34 cellular contexts compared by ENCODE assay signal in genomic region chr2:112451317-112451716, GRCh38. TPM values are rescaled to one million over a fixed set of nuclear protein-coding genes. Genes with fewer than 3 reads are reported as not detected.
DNase-seq lines count a peak whose midpoint lies in the region; ATAC-seq, FAIRE-seq and TF ChIP-seq lines count a peak whose summit lies in the region.
"Had no signal": no experiment of that assay in that cellular context is flagged by ENCODE, and none has a peak within 500 bp of the region (broad histone marks: within the 10 kb centered on the region; RNA-seq: fewer than 3 reads in every experiment).

No MANE protein-coding gene starts in this region.

- H4K20me1 ChIP-seq in K562 (replicated peaks; ENCODE audit: control insufficient read depth, insufficient read depth, low read length): no peaks in the 10 kb centered on the region
- no peaks in the 10 kb centered on the region for H4K20me1 ChIP-seq in HepG2 (ENCODE audit: insufficient read depth, low read length)
- H4K20me1 ChIP-seq: BLaER1; BLaER1 treated with 17β-estradiol and CSF1 and Interleukin-3, amounts not matched to agents 10 nM and 100 nM had no signal

- H4K8ac ChIP-seq in neuronal stem cell (ENCODE audit: low read depth, low read length): no peak overlapping the region

- TF ChIP-seq POLR2A in K562 (conservative IDR thresholded peaks at IDR 0.05) (no peak), esophagus muscularis mucosa (IDR thresholded peaks at IDR 0.05; ENCODE audit: low read depth) (no peak), HepG2 (IDR thresholded peaks at IDR 0.05; ENCODE audit: insufficient read depth in 1 of 2, low read depth in 2 of 2, low read length in 2 of 2) (no peak)

- H3K9ac ChIP-seq in K562 (ENCODE audit: insufficient read depth in 1 of 2, low read depth in 2 of 2, low read length in 2 of 2): no peak overlapping the region
- no peak overlapping the region for H3K9ac ChIP-seq in HepG2 (ENCODE audit: insufficient read depth, low read depth, low read length)
- no peak overlapping the region for H3K9ac ChIP-seq in neuronal stem cell (ENCODE audit: low read depth, low read length, poor library complexity)
- H3K9ac ChIP-seq: BLaER1; BLaER1 treated with 17β-estradiol and CSF1 and Interleukin-3, amounts not matched to agents 10 nM and 100 nM had no signal

- H2AFZ ChIP-seq in K562 (ENCODE audit: low read depth, low read length) (0 out of 2 replicates have a peak overlapping the region, but pooled peaks have one; percentile 68), HepG2 (ENCODE audit: low read length) (no peak overlapping the region), neuronal stem cell (ENCODE audit: low read length) (peak overlapping the region; percentile 32)

- no peak for ATAC-seq in K562
- ATAC-seq in HepG2: peak; percentile 27; the same call in 2 of the 3 replicates
- no peak for ATAC-seq in HG03460 (IDR thresholded peaks at IDR 0.05; ENCODE audit: unreplicated experiment)
- no peak for ATAC-seq in GM19463 (IDR thresholded peaks at IDR 0.05; ENCODE audit: unreplicated experiment)
- no peak for ATAC-seq in GM21619 (IDR thresholded peaks at IDR 0.05; ENCODE audit: unreplicated experiment)
- ATAC-seq: A549; CD8-positive, alpha-beta T cell had no signal

- H2BK5ac ChIP-seq in neuronal stem cell (ENCODE audit: low read length): no peak overlapping the region

- H3K9me1 ChIP-seq in K562 (ENCODE audit: control insufficient read depth, insufficient read depth, low read length): no peaks in the 10 kb centered on the region

- in situ Hi-C loops in K562 (cut with MboI) (no loop called here), HepG2 (cut with HindIII; ENCODE audit: extremely low pct_ligation_motif_present, low pct_unique_long_range_greater_than_20kb) (no loop called here)

- no peak overlapping the region for H4K91ac ChIP-seq in neuronal stem cell (ENCODE audit: low read depth, low read length, poor library complexity)

- no peak overlapping the region for H3K4ac ChIP-seq in neuronal stem cell (ENCODE audit: low read length)

- no peak for TF ChIP-seq CTCF in K562 (IDR thresholded peaks at IDR 0.05 in 2 of 3, conservative IDR thresholded peaks at IDR 0.05 in 1 of 3; ENCODE audit: insufficient read depth in 2 of 3, low read depth in 1 of 3, low read length in 3 of 3)
- no peak for TF ChIP-seq CTCF in esophagus muscularis mucosa (IDR thresholded peaks at IDR 0.05)
- no peak for TF ChIP-seq CTCF in HepG2 (CRISPR knock-in tag; IDR thresholded peaks at IDR 0.05)
- TF ChIP-seq CTCF in D721Med (IDR thresholded peaks at IDR 0.05; ENCODE audit: insufficient read depth, missing control alignments): no peak

- no peak overlapping the region for H3K14ac ChIP-seq in neuronal stem cell (ENCODE audit: low read length)

- FAIRE-seq in K562 (lab: Jason Lieb, UNC) (no peak), HepG2 (lab: Jason Lieb, UNC) (no peak), D721Med (lab: Jason Lieb, UNC) (no peak)
- FAIRE-seq: A204.1, A549 had no signal

- no peak for DNase-seq in K562 (ENCODE audit: extremely low read depth in 1 of 4, low spot score in 3 of 4)
- DNase-seq in esophagus muscularis mucosa (ENCODE audit: extremely low spot score): peak; percentile 26
- no peak for DNase-seq in HepG2 (ENCODE audit: low spot score)
- DNase-seq in neuronal stem cell (ENCODE audit: low spot score): no peak
- DNase-seq in D721Med (ENCODE audit: insufficient read length, low spot score): no peak
- DNase-seq: 8988T; ACHN; AML-193; BE2C; C1 segment of cervical spinal cord; Caco-2; Calu3; CD4-positive, alpha-beta memory T cell; CD4-positive, alpha-beta T cell; CD4-positive, CD25-positive, alpha-beta regulatory T cell; CD8-positive, alpha-beta memory T cell; CD8-positive, alpha-beta T cell; COR-L47; DMS 273 treated with DMSO at 0.1 percent for 48 hours; DMS153; DMS53; DMS79; DMS79 treated with DMSO at 0.1 percent for 48 hours; DND-41; EL had no signal

- no peak overlapping the region for H3K27ac ChIP-seq in K562 (ENCODE audit: extremely low read depth, low read depth, low read length)
- H3K27ac ChIP-seq in esophagus muscularis mucosa (replicated peaks in 1 of 4): no peak overlapping the region
- H3K27ac ChIP-seq in HepG2 (ENCODE audit: extremely low read length, insufficient read depth, low read length): no peak overlapping the region
- H3K27ac ChIP-seq in neuronal stem cell (replicated peaks; ENCODE audit: low read length): no peak overlapping the region
- H3K27ac ChIP-seq: 22Rv1; A549; BLaER1; BLaER1 treated with 17β-estradiol and CSF1 and Interleukin-3, amounts not matched to agents 10 nM and 100 nM; C4-2B had no signal

- no peak overlapping the region for H3K23ac ChIP-seq in neuronal stem cell (ENCODE audit: low read depth, low read length, poor library complexity)

- intact Hi-C loops in K562 (cut with micrococcal nuclease) (no loop called here), esophagus muscularis mucosa (cut with DNase I) (no loop called here), HepG2 (cut with micrococcal nuclease; ENCODE audit: unreplicated experiment) (no loop called here)

- no peaks in the 10 kb centered on the region for H3K4me1 ChIP-seq in K562 (replicated peaks in 1 of 2; ENCODE audit: control insufficient read depth in 2 of 2, insufficient read depth in 2 of 2, low read length in 2 of 2)
- no peaks in the 10 kb centered on the region for H3K4me1 ChIP-seq in esophagus muscularis mucosa
- H3K4me1 ChIP-seq in HepG2 (ENCODE audit: insufficient read depth, low read length): peaks cover 9% of the 10 kb centered on the region
- H3K4me1 ChIP-seq in neuronal stem cell (ENCODE audit: control insufficient read depth in 2 of 2, insufficient read depth in 1 of 2, low read depth in 1 of 2, low read length in 2 of 2): no peaks in the 10 kb centered on the region
- H3K4me1 ChIP-seq: A549; BE2C; BLaER1; BLaER1 treated with 17β-estradiol and CSF1 and Interleukin-3, amounts not matched to agents 10 nM and 100 nM had no signal

- POLR2A ChIA-PET in K562 (lab: Yijun Ruan, JAX) (interaction anchor here (1.2 kb wide), 1 partner anchor 178 kb away, joined by 3 read pairs; no protein-coding TSS in a partner anchor), HepG2 (lab: Yijun Ruan, JAX) (no interaction called here)

- peaks cover 6% of the 10 kb centered on the region for H3K9me3 ChIP-seq in K562 (replicated peaks; ENCODE audit: control insufficient read depth, insufficient read depth, low read depth, low read length)
- H3K9me3 ChIP-seq in esophagus muscularis mucosa: peaks cover 0 to 6% (median 3%) of the 10 kb centered on the region in 4 donors
- no peaks in the 10 kb centered on the region for H3K9me3 ChIP-seq in HepG2 (ENCODE audit: low read length)
- H3K9me3 ChIP-seq in neuronal stem cell (replicated peaks in 1 of 2; ENCODE audit: control insufficient read depth in 2 of 2, insufficient read depth in 1 of 2, low read depth in 1 of 2, low read length in 2 of 2): peaks cover 0 to 4% of the 10 kb centered on the region in 2 donors
- H3K9me3 ChIP-seq: BE2C, Caco-2 had no signal

- WGBS in K562 (ENCODE audit: insufficient coverage, low coverage, missing lambda C conversion rate): 0% methylated on average over 1 of the region's 1 CpG
- WGBS in esophagus muscularis mucosa: 100% methylated on average over 1 of the region's 1 CpG
- WGBS in HepG2 (ENCODE audit: low lambda C conversion rate): 57% methylated on average over 1 of the region's 1 CpG
- WGBS in neuronal stem cell (ENCODE audit: extremely low coverage in 2 of 2, insufficient read length in 2 of 2, insufficient replicate concordance in 1 of 2), 2 donors: no CpG with 5 or more reads among the region's 1 CpG

- H3K4me2 ChIP-seq in K562 (ENCODE audit: insufficient read depth, low read length) (no peak overlapping the region), HepG2 (ENCODE audit: low read depth, low read length) (no peak overlapping the region), neuronal stem cell (ENCODE audit: insufficient read depth, low read length, poor library complexity, severe bottlenecking) (no peak overlapping the region)
- H3K4me2 ChIP-seq: A549; BLaER1; BLaER1 treated with 17β-estradiol and CSF1 and Interleukin-3, amounts not matched to agents 10 nM and 100 nM had no signal

- BruUV-seq in K562 (replicated peaks; lab: Mats Ljungman, UMichigan) (no TSS peak), HepG2 (replicated peaks; lab: Mats Ljungman, UMichigan) (no TSS peak)

- H3K79me2 ChIP-seq in K562 (ENCODE audit: control insufficient read depth, insufficient read depth, low read length): no peaks in the 10 kb centered on the region
- H3K79me2 ChIP-seq in HepG2 (ENCODE audit: insufficient read depth, low read length): no peaks in the 10 kb centered on the region

- H2BK15ac ChIP-seq in neuronal stem cell (ENCODE audit: low read length): no peak overlapping the region

- no peak overlapping the region for H2AK5ac ChIP-seq in neuronal stem cell (ENCODE audit: low read depth, low read length)

- no peak overlapping the region for H3K4me3 ChIP-seq in K562
- no peak overlapping the region for H3K4me3 ChIP-seq in esophagus muscularis mucosa
- H3K4me3 ChIP-seq in HepG2 (replicated peaks in 1 of 3; ENCODE audit: insufficient read depth in 1 of 3, low read depth in 2 of 3, low read length in 3 of 3): no peak overlapping the region
- no peak overlapping the region for H3K4me3 ChIP-seq in neuronal stem cell (ENCODE audit: low read length in 2 of 2)
- H3K4me3 ChIP-seq: A549; BLaER1; BLaER1 treated with 17β-estradiol and CSF1 and Interleukin-3, amounts not matched to agents 10 nM and 100 nM had no signal

- H3K18ac ChIP-seq in neuronal stem cell (ENCODE audit: low read length): no peak overlapping the region

- H3K27me3 ChIP-seq in K562 (ENCODE audit: control insufficient read depth in 2 of 2, insufficient read depth in 2 of 2, low read length in 2 of 2) (no peaks in the 10 kb centered on the region), esophagus muscularis mucosa (no peaks in the 10 kb centered on the region), HepG2 (ENCODE audit: control insufficient read depth in 1 of 2, insufficient read depth in 2 of 2, low read length in 2 of 2) (no peaks in the 10 kb centered on the region), neuronal stem cell (ENCODE audit: control insufficient read depth in 3 of 3, insufficient read depth in 3 of 3, low read depth in 1 of 3, low read length in 3 of 3) (no peaks in the 10 kb centered on the region)
- H3K27me3 ChIP-seq: BE2C; BLaER1; BLaER1 treated with 17β-estradiol and CSF1 and Interleukin-3, amounts not matched to agents 10 nM and 100 nM had no signal

- H2BK120ac ChIP-seq in neuronal stem cell (ENCODE audit: low read depth, low read length): no peak overlapping the region

- no peak overlapping the region for H2BK12ac ChIP-seq in neuronal stem cell (ENCODE audit: low read length)

- no peak for TF ChIP-seq RAD21 in K562 (CRISPR knock-in tag; conservative IDR thresholded peaks at IDR 0.05 in 1 of 2, IDR thresholded peaks at IDR 0.05 in 1 of 2)
- TF ChIP-seq RAD21 in HepG2 (CRISPR knock-in tag; IDR thresholded peaks at IDR 0.05): no peak

- TF ChIP-seq EP300 in K562 (IDR thresholded peaks at IDR 0.05; ENCODE audit: low read length): no peak
- no peak for TF ChIP-seq EP300 in esophagus muscularis mucosa (IDR thresholded peaks at IDR 0.05)
- TF ChIP-seq EP300 in HepG2 (IDR thresholded peaks at IDR 0.05; ENCODE audit: low read depth in 2 of 2, low read length in 2 of 2): no peak
- TF ChIP-seq EP300 in HepG2 (CRISPR knock-in tag; IDR thresholded peaks at IDR 0.05; ENCODE audit: borderline replicate concordance): no peak

- no peaks in the 10 kb centered on the region for H3K79me1 ChIP-seq in neuronal stem cell (ENCODE audit: low read depth, low read length)

- no peaks in the 10 kb centered on the region for H3K36me3 ChIP-seq in K562 (ENCODE audit: control insufficient read depth, insufficient read depth, low read length)
- no peaks in the 10 kb centered on the region for H3K36me3 ChIP-seq in esophagus muscularis mucosa
- H3K36me3 ChIP-seq in HepG2 (replicated peaks in 1 of 2; ENCODE audit: control insufficient read depth in 1 of 2, insufficient read depth in 2 of 2, low read length in 2 of 2): no peaks in the 10 kb centered on the region
- H3K36me3 ChIP-seq in neuronal stem cell (replicated peaks in 1 of 2; ENCODE audit: control insufficient read depth in 2 of 2, insufficient read depth in 2 of 2, low read length in 2 of 2): no peaks in the 10 kb centered on the region
- H3K36me3 ChIP-seq: BE2C; BLaER1; BLaER1 treated with 17β-estradiol and CSF1 and Interleukin-3, amounts not matched to agents 10 nM and 100 nM had no signal

- CTCF ChIA-PET in K562 (lab: Yijun Ruan, JAX; ENCODE audit: low intra/inter-chr PET ratio): no interaction called here
- CTCF ChIA-PET in HepG2 (lab: Yijun Ruan, JAX; ENCODE audit: low intra/inter-chr PET ratio, low total read pairs): no interaction called here

RNA-seq across cellular contexts. Expression of gene RGPD8, which starts 17.9 kb away (rescaled TPM):
- total RNA-seq in K562 (2011; cell fraction: chromatin; rRNA removed; ENCODE audit: low replicate concordance): 3.3 TPM in 1 of 2 replicates, not detected in the other
- 0.13 and 0.33 TPM in 2 replicates for total RNA-seq in K562 (2011; cell fraction: nucleolus; rRNA removed)
- total RNA-seq in K562 (2011; cell fraction: nucleoplasm; rRNA removed): 0.88 and 1.5 TPM in 2 replicates
- 0.14 TPM in 1 of 2 replicates, not detected in the other for total RNA-seq in K562 (2014; rRNA removed)
- total RNA-seq in K562 (2014; rRNA removed; fragmentation: Illumina TruSeq; extraction: Trizol): 0.15 and 0.26 TPM in 2 replicates
- total RNA-seq in K562 (2015; rRNA removed; fragmentation: Illumina TruSeq; extraction: Trizol): 0.11 and 0.38 TPM in 2 replicates
- 0.45 and 0.47 TPM in 2 replicates for total RNA-seq in K562 (2021)
- 0.11 and 0.17 TPM in 2 replicates for polyA plus RNA-seq in K562 (2011; rRNA removed)
- 0.01 TPM in 1 of 2 replicates, not detected in the other for polyA plus RNA-seq in K562 (2011; cell fraction: cytosol; rRNA removed)
- 0.08 and 0.10 TPM in 2 replicates for polyA plus RNA-seq in K562 (2011; cell fraction: nucleus; rRNA removed)
- polyA plus RNA-seq in K562 (2012): 0.10 and 0.12 TPM in 2 replicates
- 0.04 and 0.07 TPM in 2 replicates for polyA plus RNA-seq in K562 (2014; fragmentation: Illumina TruSeq; extraction: Trizol)
- under 1 TPM in 1 of 2 experiments, not detected in 1; 0.03 TPM for polyA plus RNA-seq in K562 (2014; fragmentation: Nextera tagmentation; extraction: Ambion mirVana)
- 0.07 and 0.08 TPM in 2 replicates for polyA plus RNA-seq in K562 (2014; rRNA removed)
- polyA minus RNA-seq in K562 (2011; rRNA and poly(A)+ RNA removed): 0.21 and 0.48 TPM in 2 replicates
- polyA minus RNA-seq in K562 (2011; cell fraction: cytosol; rRNA and poly(A)+ RNA removed): not detected in 2 replicates
- 0.22 and 0.40 TPM in 2 replicates for polyA minus RNA-seq in K562 (2011; cell fraction: nucleus; rRNA and poly(A)+ RNA removed)
- total RNA-seq in esophagus muscularis mucosa: 10 to 100 TPM; 11.6 to 24.5 (median 15.3) TPM
- 12.8 and 18.7 TPM in 2 replicates for total RNA-seq in HepG2 (2016; rRNA removed; fragmentation: Illumina TruSeq; extraction: Trizol)
- total RNA-seq in HepG2 (2016; cell fraction: cytosol; rRNA removed; fragmentation: Illumina TruSeq; extraction: Trizol; ENCODE audit: low read depth): 4.7 and 7.0 TPM in 2 replicates
- total RNA-seq in HepG2 (2016; cell fraction: insoluble cytoplasmic fraction; rRNA removed; fragmentation: Illumina TruSeq; extraction: Trizol): 12.9 and 15.1 TPM in 2 replicates
- total RNA-seq in HepG2 (2016; cell fraction: membrane; rRNA removed; fragmentation: Illumina TruSeq; extraction: Trizol): 2.1 and 3.0 TPM in 2 replicates
- total RNA-seq in HepG2 (2016; cell fraction: nucleus; rRNA removed; fragmentation: Illumina TruSeq; extraction: Trizol): 25.1 and 25.7 TPM in 2 replicates
- 2.3 and 3.1 TPM in 2 replicates for polyA plus RNA-seq in HepG2 (2011; rRNA removed)
- polyA plus RNA-seq in HepG2 (2011; cell fraction: cytosol; rRNA removed): 0.70 and 1.1 TPM in 2 replicates
- polyA plus RNA-seq in HepG2 (2011; cell fraction: nucleus; rRNA removed): 3.6 and 6.3 TPM in 2 replicates
- polyA plus RNA-seq in HepG2 (2012): 4.0 and 4.1 TPM in 2 replicates
- 0.03 TPM in 1 of 2 replicates, not detected in the other for polyA plus RNA-seq in HepG2 (2016; cell fraction: cytosol; fragmentation: Illumina TruSeq; extraction: Trizol; ENCODE audit: low read depth)
- polyA plus RNA-seq in HepG2 (2016; cell fraction: insoluble cytoplasmic fraction; fragmentation: Illumina TruSeq; extraction: Trizol; ENCODE audit: low read depth): 3.0 and 3.1 TPM in 2 replicates
- polyA plus RNA-seq in HepG2 (2016; cell fraction: membrane; fragmentation: Illumina TruSeq; extraction: Trizol; ENCODE audit: low read depth): 0.09 and 0.14 TPM in 2 replicates
- polyA plus RNA-seq in HepG2 (2016; cell fraction: nucleus; fragmentation: Illumina TruSeq; extraction: Trizol; ENCODE audit: insufficient read depth, low read depth): 12.3 and 16.4 TPM in 2 replicates
- polyA minus RNA-seq in HepG2 (2011; rRNA and poly(A)+ RNA removed; ENCODE audit: low replicate concordance): 3.4 and 3.6 TPM in 2 replicates
- polyA minus RNA-seq in HepG2 (2011; cell fraction: cytosol; rRNA and poly(A)+ RNA removed): 5.5 and 5.9 TPM in 2 replicates
- 55.9 and 56.6 TPM in 2 replicates for polyA minus RNA-seq in HepG2 (2011; cell fraction: nucleus; rRNA and poly(A)+ RNA removed)
- polyA plus RNA-seq in neuronal stem cell (2013, experiment 1 of 2): 3.2 TPM
- 3.4 TPM for polyA plus RNA-seq in neuronal stem cell (2013, experiment 2 of 2)

RNA-seq across cellular contexts. Expression of gene TTL, which starts 30.6 kb away (rescaled TPM):
- 55.7 and 73.0 TPM in 2 replicates for total RNA-seq in K562 (2011; cell fraction: chromatin; rRNA removed; ENCODE audit: low replicate concordance)
- 25.7 and 30.9 TPM in 2 replicates for total RNA-seq in K562 (2011; cell fraction: nucleolus; rRNA removed)
- 54.3 and 81.5 TPM in 2 replicates for total RNA-seq in K562 (2011; cell fraction: nucleoplasm; rRNA removed)
- total RNA-seq in K562 (2014; rRNA removed): 20.7 and 26.4 TPM in 2 replicates
- 54.4 and 57.4 TPM in 2 replicates for total RNA-seq in K562 (2014; rRNA removed; fragmentation: Illumina TruSeq; extraction: Trizol)
- total RNA-seq in K562 (2015; rRNA removed; fragmentation: Illumina TruSeq; extraction: Trizol): 38.8 and 41.6 TPM in 2 replicates
- 51.4 and 53.5 TPM in 2 replicates for total RNA-seq in K562 (2021)
- 26.5 and 34.9 TPM in 2 replicates for polyA plus RNA-seq in K562 (2011; rRNA removed)
- 12.3 and 17.3 TPM in 2 replicates for polyA plus RNA-seq in K562 (2011; cell fraction: cytosol; rRNA removed)
- 25.6 and 32.6 TPM in 2 replicates for polyA plus RNA-seq in K562 (2011; cell fraction: nucleus; rRNA removed)
- 22.4 and 28.5 TPM in 2 replicates for polyA plus RNA-seq in K562 (2012)
- polyA plus RNA-seq in K562 (2014; fragmentation: Illumina TruSeq; extraction: Trizol): 37.9 and 41.8 TPM in 2 replicates
- polyA plus RNA-seq in K562 (2014; fragmentation: Nextera tagmentation; extraction: Ambion mirVana): 10 to 100 TPM in 1 of 2 experiments, 1 to 10 TPM in 1; 9.4 to 11.2 TPM
- 23.3 and 28.6 TPM in 2 replicates for polyA plus RNA-seq in K562 (2014; rRNA removed)
- 43.4 and 50.3 TPM in 2 replicates for polyA minus RNA-seq in K562 (2011; rRNA and poly(A)+ RNA removed)
- polyA minus RNA-seq in K562 (2011; cell fraction: cytosol; rRNA and poly(A)+ RNA removed): 22.6 and 32.4 TPM in 2 replicates
- polyA minus RNA-seq in K562 (2011; cell fraction: nucleus; rRNA and poly(A)+ RNA removed): 15.6 and 16.8 TPM in 2 replicates
- 10 to 100 TPM; 25.8 to 29.2 (median 27.3) TPM for total RNA-seq in esophagus muscularis mucosa
- 59.8 and 69.8 TPM in 2 replicates for total RNA-seq in HepG2 (2016; rRNA removed; fragmentation: Illumina TruSeq; extraction: Trizol)
- 18.0 and 19.1 TPM in 2 replicates for total RNA-seq in HepG2 (2016; cell fraction: cytosol; rRNA removed; fragmentation: Illumina TruSeq; extraction: Trizol; ENCODE audit: low read depth)
- 56.6 and 58.1 TPM in 2 replicates for total RNA-seq in HepG2 (2016; cell fraction: insoluble cytoplasmic fraction; rRNA removed; fragmentation: Illumina TruSeq; extraction: Trizol)
- 88.3 and 99.8 TPM in 2 replicates for total RNA-seq in HepG2 (2016; cell fraction: membrane; rRNA removed; fragmentation: Illumina TruSeq; extraction: Trizol)
- 39.3 and 44.8 TPM in 2 replicates for total RNA-seq in HepG2 (2016; cell fraction: nucleus; rRNA removed; fragmentation: Illumina TruSeq; extraction: Trizol)
- polyA plus RNA-seq in HepG2 (2011; rRNA removed): 19.0 TPM in 2 replicates
- polyA plus RNA-seq in HepG2 (2011; cell fraction: cytosol; rRNA removed): 10.0 and 16.3 TPM in 2 replicates
- polyA plus RNA-seq in HepG2 (2011; cell fraction: nucleus; rRNA removed): 12.2 and 20.3 TPM in 2 replicates
- 22.9 and 32.3 TPM in 2 replicates for polyA plus RNA-seq in HepG2 (2012)
- 15.2 and 16.6 TPM in 2 replicates for polyA plus RNA-seq in HepG2 (2016; cell fraction: cytosol; fragmentation: Illumina TruSeq; extraction: Trizol; ENCODE audit: low read depth)
- polyA plus RNA-seq in HepG2 (2016; cell fraction: insoluble cytoplasmic fraction; fragmentation: Illumina TruSeq; extraction: Trizol; ENCODE audit: low read depth): 44.9 and 53.9 TPM in 2 replicates
- 50.2 and 56.8 TPM in 2 replicates for polyA plus RNA-seq in HepG2 (2016; cell fraction: membrane; fragmentation: Illumina TruSeq; extraction: Trizol; ENCODE audit: low read depth)
- 53.2 and 54.6 TPM in 2 replicates for polyA plus RNA-seq in HepG2 (2016; cell fraction: nucleus; fragmentation: Illumina TruSeq; extraction: Trizol; ENCODE audit: insufficient read depth, low read depth)
- polyA minus RNA-seq in HepG2 (2011; rRNA and poly(A)+ RNA removed; ENCODE audit: low replicate concordance): 44.4 and 48.9 TPM in 2 replicates
- 28.8 and 32.0 TPM in 2 replicates for polyA minus RNA-seq in HepG2 (2011; cell fraction: cytosol; rRNA and poly(A)+ RNA removed)
- polyA minus RNA-seq in HepG2 (2011; cell fraction: nucleus; rRNA and poly(A)+ RNA removed): 20.2 and 23.9 TPM in 2 replicates
- polyA plus RNA-seq in neuronal stem cell (2013, experiment 1 of 2): 34.9 TPM
- polyA plus RNA-seq in neuronal stem cell (2013, experiment 2 of 2): 37.1 TPM

Comparison
In these comparisons a context has a peak if more than half of its experiments do, and no peak if none do; other contexts are left out.
1. Of the 241 proteins assayed by ChIP-seq in both HepG2 and K562: peak only in HepG2: none; only in K562: KLF6; in both: none; in neither: 238; mixed calls (peak in some experiments, not most) for 2.